ENCODE assay signal across 13 cellular contexts in genomic region chr4:2363056-2363719, GRCh38. TPM values are rescaled to one million over a fixed set of nuclear protein-coding genes. Genes with fewer than 3 reads are reported as not detected.
DNase-seq lines count a peak whose midpoint lies in the region; ATAC-seq, FAIRE-seq and TF ChIP-seq lines count a peak whose summit lies in the region.
"Had no signal": no experiment of that assay in that cellular context is flagged by ENCODE, and none has a peak within 500 bp of the region (broad histone marks: within the 10 kb centered on the region; RNA-seq: fewer than 3 reads in every experiment).

No MANE protein-coding gene starts in this region.

- ATAC-seq in K562 (0 out of 3 replicates have a peak, but pooled peaks have one; percentile 2), left lobe of liver (peak; percentile 84), GM21528 (IDR thresholded peaks at IDR 0.05; ENCODE audit: low FRiP score, unreplicated experiment) (no peak), omental fat pad (ENCODE audit: low FRiP score) (no peak), GM18505 (IDR thresholded peaks at IDR 0.05; ENCODE audit: unreplicated experiment) (no peak)
- ATAC-seq: activated CD8-positive, alpha-beta T cell treated with anti-CD3 and anti-CD28 coated beads for 36 hours had no signal

- TF ChIP-seq CTCF in K562 (IDR thresholded peaks at IDR 0.05 in 2 of 3, conservative IDR thresholded peaks at IDR 0.05 in 1 of 3; ENCODE audit: insufficient read depth in 2 of 3, low read depth in 1 of 3, low read length in 3 of 3) = no peak
- no peak for TF ChIP-seq CTCF in omental fat pad (IDR thresholded peaks at IDR 0.05)

- peak overlapping the region; percentile 64 for H3K4me3 Mint-ChIP-seq in activated CD4-positive, alpha-beta memory T cell treated with anti-CD3 and anti-CD28 coated beads for 36 hours
- H3K4me3 Mint-ChIP-seq in activated CD4-positive, alpha-beta memory T cell treated with anti-CD3 and anti-CD28 coated beads, Interleukin-2, amount 10 ng/mL, durations not matched to agents 7 days and 5 days = no peak overlapping the region

- peaks cover 18 to 58% of the 10 kb centered on the region in 2 experiments; a peak in 4 of 5 replicates for H3K4me1 ChIP-seq in K562 (replicated peaks in 1 of 2; ENCODE audit: control insufficient read depth in 2 of 2, insufficient read depth in 2 of 2, low read length in 2 of 2)

- H3K36me3 ChIP-seq in K562 (ENCODE audit: control insufficient read depth, insufficient read depth, low read length) = no peaks in the 10 kb centered on the region
- H3K36me3 ChIP-seq: esophagus squamous epithelium had no signal

- 72% methylated on average over 12 of the region's 12 CpGs for WGBS in K562 (ENCODE audit: insufficient coverage, low coverage, missing lambda C conversion rate)

- no peak overlapping the region for H3K4me3 ChIP-seq in K562
- H3K4me3 ChIP-seq: lung had no signal

- no peak overlapping the region for H3K27ac ChIP-seq in K562 (ENCODE audit: extremely low read depth, low read depth, low read length)
- peak overlapping the region; percentile 50 for H3K27ac ChIP-seq in temporal lobe (ENCODE audit: low read depth, low read length)

- peak; percentile 65 for FAIRE-seq in K562 (lab: Jason Lieb, UNC)

- no peak for TF ChIP-seq POLR2A in K562 (conservative IDR thresholded peaks at IDR 0.05)
- TF ChIP-seq POLR2A in GM18505 (IDR thresholded peaks at IDR 0.05; ENCODE audit: borderline replicate concordance, extremely low read depth, insufficient read depth, insufficient read length) = no peak

- H3K36me3 Mint-ChIP-seq in activated CD4-positive, alpha-beta memory T cell treated with anti-CD3 and anti-CD28 coated beads for 36 hours = no peaks in the 10 kb centered on the region
- no peaks in the 10 kb centered on the region for H3K36me3 Mint-ChIP-seq in activated CD4-positive, alpha-beta memory T cell treated with anti-CD3 and anti-CD28 coated beads, Interleukin-2, amount 10 ng/mL, durations not matched to agents 7 days and 5 days (ENCODE audit: low read depth)

- H3K27ac Mint-ChIP-seq in activated CD4-positive, alpha-beta memory T cell treated with anti-CD3 and anti-CD28 coated beads for 36 hours = no peak overlapping the region
- H3K27ac Mint-ChIP-seq in activated CD4-positive, alpha-beta memory T cell treated with anti-CD3 and anti-CD28 coated beads, Interleukin-2, amount 10 ng/mL, durations not matched to agents 7 days and 5 days = no peak overlapping the region
- H3K27ac Mint-ChIP-seq: activated CD8-positive, alpha-beta T cell treated with anti-CD3 and anti-CD28 coated beads for 36 hours had no signal

- H3K9me3 ChIP-seq in K562 (replicated peaks; ENCODE audit: control insufficient read depth, insufficient read depth, low read depth, low read length) = no peaks in the 10 kb centered on the region
- H3K9me3 ChIP-seq: esophagus squamous epithelium had no signal

- no peak for DNase-seq in activated CD4-positive, alpha-beta memory T cell treated with anti-CD3 and anti-CD28 coated beads for 36 hours
- DNase-seq in activated CD4-positive, alpha-beta memory T cell treated with anti-CD3 and anti-CD28 coated beads, Interleukin-2, amount 10 ng/mL, durations not matched to agents 7 days and 5 days = no peak
- peak in 1 of 4 experiments; percentile 20 for DNase-seq in K562 (ENCODE audit: extremely low read depth in 1 of 4, low spot score in 3 of 4)
- DNase-seq in left lobe of liver (ENCODE audit: low spot score) = peak; percentile 97
- no peak for DNase-seq in omental fat pad (ENCODE audit: low spot score)
- DNase-seq: activated CD8-positive, alpha-beta T cell treated with anti-CD3 and anti-CD28 coated beads for 36 hours; amniotic stem cell; esophagus squamous epithelium had no signal

- H3K9me1 ChIP-seq in K562 (ENCODE audit: control insufficient read depth, insufficient read depth, low read length) = no peaks in the 10 kb centered on the region

- H3K79me2 ChIP-seq in K562 (ENCODE audit: control insufficient read depth, insufficient read depth, low read length) = peaks cover 28% of the 10 kb centered on the region; the same call in 2 of the 3 replicates

- in situ Hi-C loops in K562 (cut with MboI) = no loop called here

- no peaks in the 10 kb centered on the region for H3K9me3 Mint-ChIP-seq in activated CD4-positive, alpha-beta memory T cell treated with anti-CD3 and anti-CD28 coated beads for 36 hours
- H3K9me3 Mint-ChIP-seq in activated CD4-positive, alpha-beta memory T cell treated with anti-CD3 and anti-CD28 coated beads, Interleukin-2, amount 10 ng/mL, durations not matched to agents 7 days and 5 days = no peaks in the 10 kb centered on the region
- H3K9me3 Mint-ChIP-seq: activated CD8-positive, alpha-beta T cell treated with anti-CD3 and anti-CD28 coated beads for 36 hours had no signal

- no peaks in the 10 kb centered on the region; the same call in 1 of the 2 replicates for H4K20me1 ChIP-seq in K562 (replicated peaks; ENCODE audit: control insufficient read depth, insufficient read depth, low read length)

- TF ChIP-seq RAD21 in K562 (CRISPR knock-in tag; conservative IDR thresholded peaks at IDR 0.05 in 1 of 2, IDR thresholded peaks at IDR 0.05 in 1 of 2) = no peak

- H3K4me2 ChIP-seq in K562 (ENCODE audit: insufficient read depth, low read length) = peak overlapping the region; percentile 3; the same call in 1 of the 2 replicates

- POLR2A ChIA-PET in activated CD4-positive, alpha-beta memory T cell treated with anti-CD3 and anti-CD28 coated beads for 36 hours (lab: Charles Lee) = no interaction called here
- POLR2A ChIA-PET in activated CD4-positive, alpha-beta memory T cell treated with anti-CD3 and anti-CD28 coated beads, Interleukin-2, amount 10 ng/mL, durations not matched to agents 7 days and 5 days (lab: Charles Lee) = interaction anchor here (1.4 kb wide), 1 partner anchor 49 kb away, joined by 5 read pairs; no protein-coding TSS in a partner anchor
- POLR2A ChIA-PET in K562 (lab: Yijun Ruan, JAX) = interaction anchor here (0.9 to 1.4 kb wide), 4 partner anchors 17 to 136 kb away, joined by 3 read pairs; no protein-coding TSS in a partner anchor

- intact Hi-C loops in activated CD4-positive, alpha-beta memory T cell treated with anti-CD3 and anti-CD28 coated beads for 36 hours (cut with micrococcal nuclease) = loop anchor here (5.0 kb wide), 1 partner anchor 81 kb away; no protein-coding TSS in a partner anchor
- intact Hi-C loops in K562 (cut with micrococcal nuclease) = no loop called here

- H3K27me3 ChIP-seq in K562 (ENCODE audit: control insufficient read depth in 2 of 2, insufficient read depth in 2 of 2, low read length in 2 of 2) = no peaks in the 10 kb centered on the region
- H3K27me3 ChIP-seq: esophagus squamous epithelium had no signal

- CTCF ChIA-PET in activated CD4-positive, alpha-beta memory T cell treated with anti-CD3 and anti-CD28 coated beads for 36 hours (lab: Charles Lee) = no interaction called here
- CTCF ChIA-PET in activated CD4-positive, alpha-beta memory T cell treated with anti-CD3 and anti-CD28 coated beads, Interleukin-2, amount 10 ng/mL, durations not matched to agents 7 days and 5 days (lab: Charles Lee) = no interaction called here
- CTCF ChIA-PET in K562 (lab: Yijun Ruan, JAX; ENCODE audit: low intra/inter-chr PET ratio) = no interaction called here

- peaks cover 9% of the 10 kb centered on the region for H3K4me1 Mint-ChIP-seq in activated CD4-positive, alpha-beta memory T cell treated with anti-CD3 and anti-CD28 coated beads for 36 hours (ENCODE audit: low read depth)
- peaks cover 6% of the 10 kb centered on the region for H3K4me1 Mint-ChIP-seq in activated CD4-positive, alpha-beta memory T cell treated with anti-CD3 and anti-CD28 coated beads, Interleukin-2, amount 10 ng/mL, durations not matched to agents 7 days and 5 days

- peak overlapping the region in 1 of 2 experiments; percentile 88; a peak in 2 of 4 replicates for H3K9ac ChIP-seq in K562 (ENCODE audit: insufficient read depth in 1 of 2, low read depth in 2 of 2, low read length in 2 of 2)

- no peak for TF ChIP-seq EP300 in K562 (IDR thresholded peaks at IDR 0.05; ENCODE audit: low read length)

- no peak overlapping the region for H2AFZ ChIP-seq in K562 (ENCODE audit: low read depth, low read length)

- no peaks in the 10 kb centered on the region for H3K27me3 Mint-ChIP-seq in activated CD4-positive, alpha-beta memory T cell treated with anti-CD3 and anti-CD28 coated beads for 36 hours
- no peaks in the 10 kb centered on the region for H3K27me3 Mint-ChIP-seq in activated CD4-positive, alpha-beta memory T cell treated with anti-CD3 and anti-CD28 coated beads, Interleukin-2, amount 10 ng/mL, durations not matched to agents 7 days and 5 days
- H3K27me3 Mint-ChIP-seq: activated CD8-positive, alpha-beta T cell treated with anti-CD3 and anti-CD28 coated beads for 36 hours had no signal

- BruUV-seq in K562 (replicated peaks; lab: Mats Ljungman, UMichigan) = no TSS peak

RNA-seq across cellular contexts. Expression of gene ZFYVE28, which starts 55.3 kb away (rescaled TPM):
- total RNA-seq in activated CD4-positive, alpha-beta memory T cell treated with anti-CD3 and anti-CD28 coated beads for 36 hours = 10 to 100 TPM; 19.7 to 20.0 TPM
- total RNA-seq in activated CD4-positive, alpha-beta memory T cell treated with anti-CD3 and anti-CD28 coated beads, Interleukin-2, amount 10 ng/mL, durations not matched to agents 7 days and 5 days = 10 to 100 TPM; 38.9 to 40.1 TPM
- total RNA-seq in K562 (2011; cell fraction: chromatin; rRNA removed; ENCODE audit: low replicate concordance) = 99.5 and 128 TPM in 2 replicates
- 69.4 and 77.0 TPM in 2 replicates for total RNA-seq in K562 (2011; cell fraction: nucleolus; rRNA removed)
- 69.0 and 126 TPM in 2 replicates for total RNA-seq in K562 (2011; cell fraction: nucleoplasm; rRNA removed)
- total RNA-seq in K562 (2014; rRNA removed) (11.9 and 15.6 TPM in 2 replicates), K562 (2014; rRNA removed; fragmentation: Illumina TruSeq; extraction: Trizol) (5.0 and 6.1 TPM in 2 replicates), K562 (2015; rRNA removed; fragmentation: Illumina TruSeq; extraction: Trizol) (10.7 and 11.0 TPM in 2 replicates), K562 (2021) (24.8 and 25.1 TPM in 2 replicates), left lobe of liver (12.7 TPM), temporal lobe (5.7 TPM), omental fat pad (10 to 100 TPM in 2 of 4 donors, 1 to 10 TPM in 2; 7.1 to 24.5 (median 16.7) TPM)
- polyA plus RNA-seq in K562 (2011; rRNA removed) (8.2 and 13.7 TPM in 2 replicates), K562 (2014; fragmentation: Illumina TruSeq; extraction: Trizol) (8.9 and 10.3 TPM in 2 replicates), K562 (2014; fragmentation: Nextera tagmentation; extraction: Ambion mirVana) (1 to 10 TPM; 1.3 to 2.1 TPM), K562 (2014; rRNA removed) (16.2 and 20.0 TPM in 2 replicates)
- polyA plus RNA-seq in K562 (2011; cell fraction: cytosol; rRNA removed) = 10.1 and 10.3 TPM in 2 replicates
- polyA plus RNA-seq in K562 (2011; cell fraction: nucleus; rRNA removed) = 85.0 and 102 TPM in 2 replicates
- polyA plus RNA-seq in K562 (2012) = 15.0 and 16.5 TPM in 2 replicates
- 10.9 and 12.1 TPM in 2 replicates for polyA minus RNA-seq in K562 (2011; rRNA and poly(A)+ RNA removed)
- 7.9 and 11.7 TPM in 2 replicates for polyA minus RNA-seq in K562 (2011; cell fraction: cytosol; rRNA and poly(A)+ RNA removed)
- polyA minus RNA-seq in K562 (2011; cell fraction: nucleus; rRNA and poly(A)+ RNA removed) = 20.1 and 25.1 TPM in 2 replicates

RNA-seq across cellular contexts. Expression of gene CFAP99, which starts 55.6 kb away (rescaled TPM):
- not detected for total RNA-seq in activated CD4-positive, alpha-beta memory T cell treated with anti-CD3 and anti-CD28 coated beads for 36 hours
- under 1 TPM; 0.08 TPM for total RNA-seq in activated CD4-positive, alpha-beta memory T cell treated with anti-CD3 and anti-CD28 coated beads, Interleukin-2, amount 10 ng/mL, durations not matched to agents 7 days and 5 days
- total RNA-seq in K562 (2011; cell fraction: chromatin; rRNA removed; ENCODE audit: low replicate concordance) = 0.37 TPM in 1 of 2 replicates, not detected in the other
- 0.17 TPM in 1 of 2 replicates, not detected in the other for total RNA-seq in K562 (2011; cell fraction: nucleolus; rRNA removed)
- total RNA-seq in K562 (2011; cell fraction: nucleoplasm; rRNA removed) = 0.66 TPM in 1 of 2 replicates, not detected in the other
- total RNA-seq in K562 (2014; rRNA removed) (0.12 TPM in 1 of 2 replicates, not detected in the other), K562 (2014; rRNA removed; fragmentation: Illumina TruSeq; extraction: Trizol) (not detected in 2 replicates), K562 (2015; rRNA removed; fragmentation: Illumina TruSeq; extraction: Trizol) (not detected in 2 replicates), K562 (2021) (0.18 and 0.22 TPM in 2 replicates), left lobe of liver (1.3 TPM), temporal lobe (not detected), omental fat pad (under 1 TPM in 2 of 4 donors, not detected in 2; 0.32 to 0.60 TPM)
- polyA plus RNA-seq in K562 (2011; rRNA removed) (0.07 and 0.12 TPM in 2 replicates), K562 (2014; fragmentation: Illumina TruSeq; extraction: Trizol) (0.09 and 0.17 TPM in 2 replicates), K562 (2014; fragmentation: Nextera tagmentation; extraction: Ambion mirVana) (not detected), K562 (2014; rRNA removed) (not detected in 2 replicates)
- polyA plus RNA-seq in K562 (2011; cell fraction: cytosol; rRNA removed) = 0.07 and 0.12 TPM in 2 replicates
- 0.11 and 0.24 TPM in 2 replicates for polyA plus RNA-seq in K562 (2011; cell fraction: nucleus; rRNA removed)
- polyA plus RNA-seq in K562 (2012) = 0.23 and 0.32 TPM in 2 replicates
- polyA minus RNA-seq in K562 (2011; rRNA and poly(A)+ RNA removed) = not detected in 2 replicates
- not detected in 2 replicates for polyA minus RNA-seq in K562 (2011; cell fraction: cytosol; rRNA and poly(A)+ RNA removed)
- polyA minus RNA-seq in K562 (2011; cell fraction: nucleus; rRNA and poly(A)+ RNA removed) = not detected in 2 replicates
- total RNA-seq: activated CD8-positive, alpha-beta T cell treated with anti-CD3 and anti-CD28 coated beads for 36 hours had no signal
- polyA plus RNA-seq: AG04450 had no signal

Comparison
In these comparisons a context has a peak if more than half of its experiments do, and no peak if none do; other contexts are left out.
1. ATAC-seq: peak in K562 (single experiment) and left lobe of liver (single experiment); none in GM21528 (single experiment), omental fat pad (single experiment) and GM18505 (single experiment).